Comparison of ENCODE assay signal across 8 cellular contexts in genomic region chr4:145132521-145133098, GRCh38. TPM values are rescaled to one million over a fixed set of nuclear protein-coding genes. Genes with fewer than 3 reads are reported as not detected.
A peak's percentile ranks its signal among the peaks of the same experiment; 100 is the strongest.
DNase-seq lines count a peak whose midpoint lies in the region; ATAC-seq lines count a peak whose summit lies in the region.

No MANE protein-coding gene starts in this region.

- H3K9ac ChIP-seq in BLaER1 treated with 17β-estradiol and CSF1 and Interleukin-3, amounts not matched to agents 10 nM and 100 nM, result no peak overlapping the region

- peak overlapping the region; percentile 43 for H3K4me3 Mint-ChIP-seq in T-helper 1 cell treated with Interleukin-12 subunit alpha and Interleukin-12 subunit beta and Interleukin-4 antibody, amounts not matched to agents 30 μg/mL and 1 μg/mL, for 36 hours

- H3K27ac Mint-ChIP-seq in T-helper 1 cell treated with Interleukin-12 subunit alpha and Interleukin-12 subunit beta and Interleukin-4 antibody, amounts not matched to agents 30 μg/mL and 1 μg/mL, for 36 hours, result peak overlapping the region; percentile 58

- H3K4me3 ChIP-seq in BLaER1 treated with 17β-estradiol and CSF1 and Interleukin-3, amounts not matched to agents 10 nM and 100 nM, result no peak overlapping the region
- H3K4me3 ChIP-seq in mesodermal cell (ENCODE audit: extremely low read depth, insufficient read depth, low read length, poor library complexity, severe bottlenecking), result no peak overlapping the region

- H3K27ac ChIP-seq in BLaER1 treated with 17β-estradiol and CSF1 and Interleukin-3, amounts not matched to agents 10 nM and 100 nM, result peak overlapping the region in 3 of 11 experiments; percentile 7 to 33 (median 19); a peak in 2 of 22 replicates
- peak overlapping the region; percentile 29 for H3K27ac ChIP-seq in mesodermal cell (ENCODE audit: low read depth, low read length, severe bottlenecking)

- peaks cover 69% of the 10 kb centered on the region for H3K4me1 Mint-ChIP-seq in T-helper 1 cell treated with Interleukin-12 subunit alpha and Interleukin-12 subunit beta and Interleukin-4 antibody, amounts not matched to agents 30 μg/mL and 1 μg/mL, for 36 hours (ENCODE audit: low read depth)

- in situ Hi-C loops in ACHN (cut with HindIII; ENCODE audit: low pct_ligation_motif_present, low pct_unique_long_range_greater_than_20kb, low sequenced_read_pairs), result no loop called here

- peaks cover 35 to 94% (median 65%) of the 10 kb centered on the region in 11 experiments for H3K36me3 ChIP-seq in BLaER1 treated with 17β-estradiol and CSF1 and Interleukin-3, amounts not matched to agents 10 nM and 100 nM
- peaks cover 30% of the 10 kb centered on the region for H3K36me3 ChIP-seq in mesodermal cell (ENCODE audit: control insufficient read depth, insufficient read depth, low read length)

- 94 to 96% methylated on average over 3 of the region's 4 CpGs for WGBS in mesodermal cell (ENCODE audit: insufficient coverage in 2 of 2), 2 experiments

- H3K4me1 ChIP-seq in BLaER1 treated with 17β-estradiol and CSF1 and Interleukin-3, amounts not matched to agents 10 nM and 100 nM, result peaks cover 5 to 17% (median 8%) of the 10 kb centered on the region in 10 experiments; a peak in 17 of 20 replicates
- no peaks in the 10 kb centered on the region for H3K4me1 ChIP-seq in mesodermal cell (ENCODE audit: control insufficient read depth, insufficient read depth, low read length, poor library complexity, severe bottlenecking)

- DNase-seq in ACHN (no peak), NCI-H2171 (lab: John Stamatoyannopoulos, UW) (no peak), NCI-H748 treated with DMSO at 0.1 percent for 48 hours (lab: John Stamatoyannopoulos, UW) (no peak)

- no peaks in the 10 kb centered on the region for H3K27me3 ChIP-seq in BLaER1 treated with 17β-estradiol and CSF1 and Interleukin-3, amounts not matched to agents 10 nM and 100 nM

- H3K36me3 Mint-ChIP-seq in T-helper 1 cell treated with Interleukin-12 subunit alpha and Interleukin-12 subunit beta and Interleukin-4 antibody, amounts not matched to agents 30 μg/mL and 1 μg/mL, for 36 hours (ENCODE audit: low read depth), result peaks cover 46% of the 10 kb centered on the region

- H4K20me1 ChIP-seq in BLaER1 treated with 17β-estradiol and CSF1 and Interleukin-3, amounts not matched to agents 10 nM and 100 nM, result peaks cover 2 to 53% (median 26%) of the 10 kb centered on the region in 11 experiments; a peak in 15 of 22 replicates

- H3K9me3 Mint-ChIP-seq in T-helper 1 cell treated with Interleukin-12 subunit alpha and Interleukin-12 subunit beta and Interleukin-4 antibody, amounts not matched to agents 30 μg/mL and 1 μg/mL, for 36 hours, result no peaks in the 10 kb centered on the region

- H3K9me3 ChIP-seq in BLaER1 treated with 17β-estradiol and CSF1 and Interleukin-3, amounts not matched to agents 10 nM and 100 nM (replicated peaks in 1 of 11), result no peaks in the 10 kb centered on the region
- H3K9me3 ChIP-seq in mesodermal cell (ENCODE audit: control insufficient read depth, low read length), result no peaks in the 10 kb centered on the region

- H3K4me2 ChIP-seq in BLaER1 treated with 17β-estradiol and CSF1 and Interleukin-3, amounts not matched to agents 10 nM and 100 nM, result peak overlapping the region in 9 of 11 experiments; percentile 1 to 67 (median 43); a peak in 12 of 22 replicates

- ATAC-seq in GM18870 (IDR thresholded peaks at IDR 0.05; ENCODE audit: unreplicated experiment), result peak; percentile 80
- peak; percentile 51 for ATAC-seq in HG03025 (IDR thresholded peaks at IDR 0.05; ENCODE audit: low FRiP score, unreplicated experiment)

- no peaks in the 10 kb centered on the region for H3K27me3 Mint-ChIP-seq in T-helper 1 cell treated with Interleukin-12 subunit alpha and Interleukin-12 subunit beta and Interleukin-4 antibody, amounts not matched to agents 30 μg/mL and 1 μg/mL, for 36 hours (ENCODE audit: low read depth)

RNA-seq across cellular contexts. Expression of gene ABCE1, which starts 34.5 kb away (rescaled TPM):
- polyA plus RNA-seq in mesodermal cell (2013, experiment 1 of 2), result 79.0 TPM
- 87.7 TPM for polyA plus RNA-seq in mesodermal cell (2013, experiment 2 of 2)

RNA-seq across cellular contexts. Expression of gene ANAPC10, which starts 34.6 kb away (rescaled TPM):
- 34.7 TPM for polyA plus RNA-seq in mesodermal cell (2013, experiment 1 of 2)
- polyA plus RNA-seq in mesodermal cell (2013, experiment 2 of 2), result 35.4 TPM

RNA-seq across cellular contexts. Expression of gene OTUD4, which starts 47.8 kb away (rescaled TPM):
- 25.3 TPM for polyA plus RNA-seq in mesodermal cell (2013, experiment 1 of 2)
- polyA plus RNA-seq in mesodermal cell (2013, experiment 2 of 2), result 23.3 TPM
